8 cellular contexts compared by ENCODE assay signal in the genomic region with DNA sequence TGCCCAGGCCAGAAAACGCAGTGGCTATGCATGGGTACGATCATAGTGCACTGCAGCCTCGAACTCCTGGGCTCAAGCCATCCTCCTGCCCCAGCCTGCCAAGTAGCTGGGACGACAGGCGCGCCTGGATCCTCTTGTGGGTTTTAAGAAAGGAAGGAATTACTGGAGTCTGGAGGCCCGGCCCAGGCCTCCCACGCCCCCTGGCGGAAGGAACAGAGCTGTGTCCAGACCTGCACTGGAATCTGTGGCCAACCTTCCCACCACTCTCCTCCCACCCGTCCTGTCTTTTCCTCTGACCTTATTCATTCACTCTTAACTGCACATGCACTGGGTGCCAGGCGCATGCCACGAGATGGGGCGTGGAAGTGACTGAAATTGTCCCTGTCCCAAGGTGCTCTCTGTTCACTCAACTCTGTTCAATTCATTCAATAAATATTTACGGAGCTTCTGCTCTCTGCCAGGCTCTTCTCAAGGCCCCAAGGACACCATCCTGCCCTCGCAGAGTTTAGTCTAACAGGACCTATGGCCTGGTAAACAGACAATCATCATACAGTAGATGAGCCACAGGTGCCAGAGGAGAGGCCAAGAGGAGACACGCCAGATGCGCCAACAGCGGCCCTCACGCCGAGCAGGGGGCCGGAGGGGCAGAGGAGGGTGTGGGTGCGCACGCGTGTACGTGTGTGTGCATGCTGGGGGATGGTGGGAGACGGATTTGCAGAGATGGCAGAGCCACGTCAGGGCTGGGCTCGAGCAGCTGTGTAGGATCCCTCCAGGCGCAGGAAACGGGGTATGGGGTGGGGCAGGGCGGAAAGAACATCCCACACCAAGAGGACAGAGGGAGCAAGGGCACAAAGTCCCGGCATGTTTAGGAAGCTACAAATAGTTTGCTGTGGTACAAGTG. TPM values are rescaled to one million over a fixed set of nuclear protein-coding genes. Genes with fewer than 3 reads are reported as not detected.
DNase-seq lines count a peak whose midpoint lies in the region; ATAC-seq and TF ChIP-seq lines count a peak whose summit lies in the region.

No MANE protein-coding gene starts in this region.

- peak; percentile 98 for TF ChIP-seq RAD21 in Ishikawa (IDR thresholded peaks at IDR 0.05; ENCODE audit: low read depth)

- no peaks in the 10 kb centered on the region for H3K27me3 Mint-ChIP-seq in neural crest cell (ENCODE audit: low read depth)

- peak; percentile 87 for ATAC-seq in aorta (ENCODE audit: low FRiP score)
- ATAC-seq in HG02678 (IDR thresholded peaks at IDR 0.05; ENCODE audit: unreplicated experiment): no peak

- H3K9me3 ChIP-seq in aorta (ENCODE audit: control insufficient read depth, low read length): no peaks in the 10 kb centered on the region

- no peaks in the 10 kb centered on the region for H3K36me3 Mint-ChIP-seq in neural crest cell (ENCODE audit: low read depth)

- intact Hi-C loops in aorta (cut with DNase I): loop anchor here in 1 of 2 donors (5.0 to 10.0 kb wide), 3 partner anchors 42 to 235 kb away; no protein-coding TSS in a partner anchor

- H3K27me3 ChIP-seq in aorta (ENCODE audit: control insufficient read depth in 1 of 2, insufficient read depth in 2 of 2, low read length in 1 of 2): no peaks in the 10 kb centered on the region

- H3K9me3 Mint-ChIP-seq in neural crest cell: no peaks in the 10 kb centered on the region

- no peak for TF ChIP-seq EP300 in Ishikawa (IDR thresholded peaks at IDR 0.05; ENCODE audit: borderline replicate concordance)

- no peak overlapping the region for H3K4me3 Mint-ChIP-seq in neural crest cell

- no peak overlapping the region for H3K27ac ChIP-seq in aorta (ENCODE audit: low read depth in 1 of 2, low read length in 2 of 2)

- H3K4me1 ChIP-seq in aorta (ENCODE audit: control insufficient read depth in 1 of 2, insufficient read depth in 2 of 2, low read length in 2 of 2): no peaks in the 10 kb centered on the region

- TF ChIP-seq CTCF in fibroblast of villous mesenchyme (IDR thresholded peaks at IDR 0.05; ENCODE audit: insufficient read depth, low read depth, low read length) (peak; percentile 94), neural crest cell (conservative IDR thresholded peaks at IDR 0.05) (peak; percentile 88)

- whole genome bisulfite sequencing in aorta, 2 donors: 58 to 60% methylated on average over 32 of the region's 32 CpGs

- peak; percentile 94 for DNase-seq in GM03348 (ENCODE audit: low spot score)
- DNase-seq in OCI-M1 (lab: John Stamatoyannopoulos, UW): peak; percentile 84
- peak; percentile 50 to 53 for DNase-seq in activated T-cell treated with anti-CD3 and anti-CD28 coated beads, Interleukin-2, amount 50 U/mL, for 48 hours
- peak; percentile 84 for DNase-seq in fibroblast of villous mesenchyme (ENCODE audit: low read depth)
- DNase-seq in neural crest cell (ENCODE audit: low read depth, low spot score): peak; percentile 72
- DNase-seq in aorta: peak; percentile 86 to 91

- H3K4me3 ChIP-seq in fibroblast of villous mesenchyme (ENCODE audit: low read depth, low read length): no peak overlapping the region
- no peak overlapping the region for H3K4me3 ChIP-seq in aorta (ENCODE audit: low read length in 2 of 2)

- H3K27ac Mint-ChIP-seq in neural crest cell (ENCODE audit: unreplicated experiment): no peak overlapping the region

- no peaks in the 10 kb centered on the region for H3K36me3 ChIP-seq in aorta (ENCODE audit: control insufficient read depth in 1 of 2, insufficient read depth in 2 of 2, low read length in 1 of 2)

- H3K4me1 Mint-ChIP-seq in neural crest cell: peaks cover 9% of the 10 kb centered on the region

TF ChIP-seq in Ishikawa, 13 proteins besides CTCF, POLR2A, EP300 and RAD21:
- TF ChIP-seq TAF1 (IDR thresholded peaks at IDR 0.05; ENCODE audit: low read depth) (no peak), FOXM1 (IDR thresholded peaks at IDR 0.05; ENCODE audit: borderline replicate concordance, low read depth) (no peak), TCF12 (IDR thresholded peaks at IDR 0.05; ENCODE audit: low read depth) (no peak), TEAD4 (IDR thresholded peaks at IDR 0.05) (0 out of 2 replicates have a peak, but pooled peaks have one; percentile 27), CREB1 (IDR thresholded peaks at IDR 0.05; ENCODE audit: low read depth) (no peak), EGR1 (IDR thresholded peaks at IDR 0.05) (no peak), ZBTB7A (IDR thresholded peaks at IDR 0.05; ENCODE audit: low read depth) (no peak), CEBPB (IDR thresholded peaks at IDR 0.05) (no peak), YY1 (IDR thresholded peaks at IDR 0.05; ENCODE audit: low read depth) (no peak), NFIC (IDR thresholded peaks at IDR 0.05) (peak; percentile 26; the same call in 1 of the 2 replicates)
- TF ChIP-seq, protein P1, sequence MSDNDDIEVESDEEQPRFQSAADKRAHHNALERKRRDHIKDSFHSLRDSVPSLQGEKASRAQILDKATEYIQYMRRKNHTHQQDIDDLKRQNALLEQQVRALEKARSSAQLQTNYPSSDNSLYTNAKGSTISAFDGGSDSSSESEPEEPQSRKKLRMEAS (IDR thresholded peaks at IDR 0.05): peak; percentile 57; the same call in 1 of the 2 replicates
- TF ChIP-seq, protein P2, sequence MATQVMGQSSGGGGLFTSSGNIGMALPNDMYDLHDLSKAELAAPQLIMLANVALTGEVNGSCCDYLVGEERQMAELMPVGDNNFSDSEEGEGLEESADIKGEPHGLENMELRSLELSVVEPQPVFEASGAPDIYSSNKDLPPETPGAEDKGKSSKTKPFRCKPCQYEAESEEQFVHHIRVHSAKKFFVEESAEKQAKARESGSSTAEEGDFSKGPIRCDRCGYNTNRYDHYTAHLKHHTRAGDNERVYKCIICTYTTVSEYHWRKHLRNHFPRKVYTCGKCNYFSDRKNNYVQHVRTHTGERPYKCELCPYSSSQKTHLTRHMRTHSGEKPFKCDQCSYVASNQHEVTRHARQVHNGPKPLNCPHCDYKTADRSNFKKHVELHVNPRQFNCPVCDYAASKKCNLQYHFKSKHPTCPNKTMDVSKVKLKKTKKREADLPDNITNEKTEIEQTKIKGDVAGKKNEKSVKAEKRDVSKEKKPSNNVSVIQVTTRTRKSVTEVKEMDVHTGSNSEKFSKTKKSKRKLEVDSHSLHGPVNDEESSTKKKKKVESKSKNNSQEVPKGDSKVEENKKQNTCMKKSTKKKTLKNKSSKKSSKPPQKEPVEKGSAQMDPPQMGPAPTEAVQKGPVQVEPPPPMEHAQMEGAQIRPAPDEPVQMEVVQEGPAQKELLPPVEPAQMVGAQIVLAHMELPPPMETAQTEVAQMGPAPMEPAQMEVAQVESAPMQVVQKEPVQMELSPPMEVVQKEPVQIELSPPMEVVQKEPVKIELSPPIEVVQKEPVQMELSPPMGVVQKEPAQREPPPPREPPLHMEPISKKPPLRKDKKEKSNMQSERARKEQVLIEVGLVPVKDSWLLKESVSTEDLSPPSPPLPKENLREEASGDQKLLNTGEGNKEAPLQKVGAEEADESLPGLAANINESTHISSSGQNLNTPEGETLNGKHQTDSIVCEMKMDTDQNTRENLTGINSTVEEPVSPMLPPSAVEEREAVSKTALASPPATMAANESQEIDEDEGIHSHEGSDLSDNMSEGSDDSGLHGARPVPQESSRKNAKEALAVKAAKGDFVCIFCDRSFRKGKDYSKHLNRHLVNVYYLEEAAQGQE (IDR thresholded peaks at IDR 0.05; ENCODE audit: low read depth): no peak

RNA-seq across cellular contexts. Expression of a gene that starts 13.7 kb away (rescaled TPM):
- total RNA-seq in fibroblast of villous mesenchyme (60.2 and 100 TPM in 2 replicates), neural crest cell (147 and 159 TPM in 2 replicates), aorta (10 to 100 TPM; 56.3 to 70.0 TPM)
- polyA plus RNA-seq in aorta: 100 to 1,000 TPM in 1 of 2 donors, 10 to 100 TPM in 1; 68.9 to 220 TPM

RNA-seq across cellular contexts. Expression of a gene that starts 44.9 kb away (rescaled TPM):
- total RNA-seq in fibroblast of villous mesenchyme: 8.2 and 18.4 TPM in 2 replicates
- total RNA-seq in neural crest cell: not detected in 2 replicates
- total RNA-seq in aorta: 1 to 10 TPM; 7.9 to 9.3 TPM
- polyA plus RNA-seq in aorta: 1 to 10 TPM; 2.2 to 7.0 TPM

RNA-seq across cellular contexts. Expression of a gene that starts 54.6 kb away (rescaled TPM):
- total RNA-seq in fibroblast of villous mesenchyme (under 0.01 TPM in 1 of 2 replicates, not detected in the other), neural crest cell (384 and 386 TPM in 2 replicates), aorta (not detected)
- polyA plus RNA-seq in aorta: not detected

Comparison
In these comparisons a context has a peak if more than half of its experiments do, and no peak if none do; other contexts are left out.
1. RNA of a gene that starts 54.6 kb away (total RNA-seq): 384 to 386 TPM in neural crest cell; not detected in aorta and under 0.01 TPM in fibroblast of villous mesenchyme; every median in the first group is over 100 times any median in the second.
2. Peak in every context shown above with its lines, with median percentiles within 50 percentile points of each other: DNase-seq.